10 cellular contexts compared by ENCODE assay signal in the genomic region with DNA sequence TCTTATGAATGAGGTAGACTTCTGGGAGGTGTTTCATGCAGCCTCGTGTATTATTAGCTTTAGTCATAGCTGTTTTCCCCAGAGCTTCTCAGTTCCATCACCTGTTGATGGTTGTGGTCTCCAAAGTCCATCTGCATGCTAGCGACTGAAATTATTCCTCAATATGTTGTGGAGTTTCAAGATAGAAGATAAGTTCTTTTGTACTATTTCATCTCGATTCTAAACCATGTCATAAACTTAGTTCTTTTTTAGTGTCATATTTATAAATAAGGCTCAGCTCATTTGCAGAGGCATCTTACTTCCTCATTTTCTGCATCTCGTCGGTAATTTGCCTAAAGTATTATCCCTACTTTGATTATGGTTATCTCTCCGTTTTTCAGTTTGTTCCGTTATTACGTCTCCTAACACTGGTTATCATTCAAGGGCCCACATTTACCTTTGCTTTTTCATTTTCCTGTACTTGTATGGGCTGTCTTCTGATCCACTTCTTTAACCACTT.
DNase-seq lines count a peak whose midpoint lies in the region; ATAC-seq, FAIRE-seq and TF ChIP-seq lines count a peak whose summit lies in the region.
"Had no signal": no experiment of that assay in that cellular context is flagged by ENCODE, and none has a peak within 500 bp of the region (broad histone marks: within the 10 kb centered on the region; RNA-seq: fewer than 3 reads in every experiment).

No MANE protein-coding gene starts in this region.

- H3K27ac ChIP-seq in small intestine (ENCODE audit: low read depth in 1 of 2, low read length in 1 of 2): no peak overlapping the region

- peak; percentile 65 for ATAC-seq in GM19324 (IDR thresholded peaks at IDR 0.05; ENCODE audit: low FRiP score, unreplicated experiment)
- peak; percentile 83 for ATAC-seq in HG02642 (IDR thresholded peaks at IDR 0.05; ENCODE audit: poor library complexity, unreplicated experiment)
- peak; percentile 74 for ATAC-seq in HG03442 (IDR thresholded peaks at IDR 0.05; ENCODE audit: unreplicated experiment)

- H3K36me3 ChIP-seq in small intestine (ENCODE audit: control insufficient read depth in 2 of 2, insufficient read depth in 2 of 2, low read length in 2 of 2): peaks cover 0 to 9% of the 10 kb centered on the region in 2 donors
- H3K36me3 ChIP-seq: MG63 had no signal

- peak; percentile 19 for DNase-seq in GM10266 (ENCODE audit: extremely low spot score)
- DNase-seq in foreskin melanocyte: no peak
- no peak for DNase-seq in small intestine
- no peak for DNase-seq in kidney tubule cell (ENCODE audit: low spot score)
- DNase-seq in NCI-H187 (lab: John Stamatoyannopoulos, UW): no peak
- DNase-seq: MG63, T-helper 1 cell had no signal

- TF ChIP-seq CTCF in GM10266 (IDR thresholded peaks at IDR 0.05; ENCODE audit: control insufficient read depth, insufficient read depth, low read depth, missing control alignments): no peak

- no peaks in the 10 kb centered on the region for H3K27me3 ChIP-seq in small intestine (ENCODE audit: control insufficient read depth in 2 of 2, insufficient read depth in 2 of 2, low read length in 2 of 2)
- H3K27me3 ChIP-seq: MG63 had no signal

- WGBS in small intestine, 3 donors: 78 to 90% (median 87%) methylated on average over 8 of the region's 8 CpGs

- H3K4me1 ChIP-seq in small intestine (ENCODE audit: control insufficient read depth in 2 of 2, insufficient read depth in 1 of 2, low read depth in 1 of 2, low read length in 1 of 2): no peaks in the 10 kb centered on the region

- H3K9me3 ChIP-seq in small intestine (ENCODE audit: control insufficient read depth, low read depth): no peaks in the 10 kb centered on the region
- H3K9me3 ChIP-seq: MG63 had no signal

- no peak for FAIRE-seq in small intestine (lab: Jason Lieb, UNC)

- no peak overlapping the region for H3K4me3 ChIP-seq in small intestine (ENCODE audit: low read depth in 1 of 2, low read length in 2 of 2)
- H3K4me3 ChIP-seq: MG63 had no signal
